Comparison of ENCODE assay signal across 10 cellular contexts in genomic region chr6:71902261-71902660, GRCh38.
DNase-seq lines count a peak whose midpoint lies in the region; ATAC-seq lines count a peak whose summit lies in the region.
"Had no signal": no experiment of that assay in that cellular context is flagged by ENCODE, and none has a peak within 500 bp of the region (broad histone marks: within the 10 kb centered on the region; RNA-seq: fewer than 3 reads in every experiment).

No MANE protein-coding gene starts in this region.

- no peak for DNase-seq in DMS53 treated with DMSO at 0.1 percent for 48 hours (lab: John Stamatoyannopoulos, UW; ENCODE audit: unreplicated experiment)
- DNase-seq in NCI-H82 (lab: John Stamatoyannopoulos, UW) = no peak
- no peak for DNase-seq in midbrain (lab: John Stamatoyannopoulos, UW)
- no peak for DNase-seq in putamen (ENCODE audit: low spot score)
- DNase-seq: NCI-H1417 treated with DMSO at 0.1 percent for 48 hours, NCI-H524 treated with DMSO at 0.1 percent for 48 hours had no signal

- ATAC-seq in GM18502 (IDR thresholded peaks at IDR 0.05; ENCODE audit: poor library complexity, unreplicated experiment) (peak; percentile 81), GM19455 (IDR thresholded peaks at IDR 0.05; ENCODE audit: unreplicated experiment) (peak; percentile 52), HG02798 (IDR thresholded peaks at IDR 0.05; ENCODE audit: poor library complexity, unreplicated experiment) (peak; percentile 79), HG03460 (IDR thresholded peaks at IDR 0.05; ENCODE audit: unreplicated experiment) (peak; percentile 95)
